In the genomic region with DNA sequence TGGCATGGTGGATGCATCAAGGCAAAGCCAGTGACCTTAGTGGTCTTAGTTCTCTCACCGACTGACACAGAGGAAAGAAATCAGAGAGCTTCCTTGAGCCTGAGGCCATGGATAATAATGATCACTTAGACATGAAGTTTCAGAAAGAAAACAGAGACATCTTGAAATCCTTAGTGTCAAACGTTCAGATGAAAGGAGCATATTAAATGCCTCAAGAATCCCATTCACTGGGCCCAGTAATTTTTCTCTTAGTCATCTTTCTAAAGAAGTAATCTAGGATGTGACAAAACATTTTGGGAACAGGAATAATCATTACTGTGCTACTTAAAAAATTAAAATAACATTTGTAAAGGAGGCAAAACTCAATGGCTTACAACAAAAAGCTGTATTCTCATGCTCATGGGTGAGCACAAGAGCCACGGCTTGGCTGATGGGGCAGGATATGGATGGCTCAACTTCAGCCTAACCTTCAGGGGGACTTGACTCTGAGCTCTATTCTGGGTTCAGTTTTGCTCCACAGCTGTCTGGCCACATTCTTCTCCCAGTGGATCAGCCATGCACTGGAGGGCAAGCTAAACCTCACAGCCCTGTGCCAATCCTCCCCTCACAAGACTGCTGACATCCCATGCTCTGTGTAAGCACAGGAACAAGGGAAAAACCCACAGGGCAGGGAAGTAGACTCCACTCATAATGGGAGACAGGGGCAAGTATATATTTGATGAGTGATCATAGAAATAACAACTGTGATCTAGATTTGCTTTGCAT, we compare ENCODE assay signal across 17 cellular contexts.
"Had no signal": no experiment of that assay in that cellular context is flagged by ENCODE, and none has a peak within 500 bp of the region (broad histone marks: within the 10 kb centered on the region; RNA-seq: fewer than 3 reads in every experiment).

No MANE protein-coding gene starts in this region.

- H3K9me3 ChIP-seq: colonic mucosa, gastrocnemius medialis, left ventricle myocardium inferior had no signal

- H3K27ac ChIP-seq: colonic mucosa, gastrocnemius medialis, left ventricle myocardium inferior, parathyroid adenoma had no signal

- H3K27me3 ChIP-seq: colonic mucosa, gastrocnemius medialis had no signal

- H3K9ac ChIP-seq: parathyroid adenoma had no signal

- H3K36me3 ChIP-seq: colonic mucosa, gastrocnemius medialis, left ventricle myocardium inferior had no signal

- DNase-seq: activated CD4-positive, alpha-beta memory T cell treated with anti-CD3 and anti-CD28 coated beads for 36 hours; activated CD4-positive, alpha-beta T cell treated with anti-CD3 and anti-CD28 coated beads for 4 hours; activated naive CD4-positive, alpha-beta T cell treated with Interleukin-2 at 50 U/mL for 16 hours; activated naive CD8-positive, alpha-beta T cell treated with anti-CD3 and anti-CD28 coated beads, Interleukin-2, amount 10 ng/mL, durations not matched to agents 7 days and 5 days; activated T-cell treated with anti-CD3 and anti-CD28 coated beads for 4 hours; colonic mucosa; gastrocnemius medialis; head of caudate nucleus; kidney; left ventricle myocardium inferior; naive thymus-derived CD8-positive, alpha-beta T cell; stimulated activated CD4-positive, alpha-beta T cell treated with anti-CD3 and anti-CD28 coated beads, Interleukin-2, amount 100 ng/mL, for 24 hours; stimulated activated naive CD8-positive, alpha-beta T cell treated with anti-CD3 and anti-CD28 coated beads, Interleukin-15, Interleukin-2, amounts not matched to agents 100 U/mL and 50 U/mL, for 24 hours; trophoblast cell had no signal

- H3K4me1 ChIP-seq: colonic mucosa, left ventricle myocardium inferior, parathyroid adenoma had no signal

- H3K79me2 ChIP-seq: parathyroid adenoma had no signal

- ATAC-seq: activated T-helper 17 cell treated with anti-CD3 and anti-CD28 coated beads, Interleukin-2, amount 50 U/mL, for 72 hours; gastrocnemius medialis; naive thymus-derived CD8-positive, alpha-beta T cell; stimulated activated naive CD8-positive, alpha-beta T cell treated with anti-CD3 and anti-CD28 coated beads, Interleukin-15, Interleukin-2, amounts not matched to agents 100 U/mL and 50 U/mL, for 24 hours; WTC11 had no signal

- H3K4me3 ChIP-seq: colonic mucosa, gastrocnemius medialis, left ventricle myocardium inferior had no signal

- H2AFZ ChIP-seq: parathyroid adenoma had no signal
